3 cellular contexts compared by ENCODE assay signal in the genomic region with DNA sequence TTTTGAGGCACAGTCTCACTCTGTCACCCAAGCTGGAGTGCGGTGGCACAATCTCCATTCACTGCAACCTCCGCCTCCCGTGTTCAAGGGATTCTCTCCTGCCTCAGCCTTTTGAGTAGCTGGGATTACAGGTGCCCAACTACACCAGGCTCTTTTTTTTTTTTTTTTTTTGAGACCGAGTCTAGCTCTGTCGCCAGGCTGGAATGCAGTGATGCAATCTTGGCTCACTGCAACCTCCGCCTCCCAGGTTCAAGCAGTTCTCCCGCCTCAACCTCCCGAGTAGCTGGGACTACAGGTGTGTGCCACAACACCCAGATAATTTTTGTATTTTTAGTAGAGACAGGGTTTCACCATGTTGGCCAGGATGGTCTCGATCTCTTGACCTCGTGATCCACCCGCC.
TF ChIP-seq lines count a peak whose summit lies in the region.

No MANE protein-coding gene starts in this region.

TF ChIP-seq in IMR-90, 13 proteins besides CTCF, POLR2A, EP300 and RAD21:
- TF ChIP-seq CEBPB (IDR thresholded peaks at IDR 0.05; ENCODE audit: low read depth, low read length): 0 out of 2 replicates have a peak, but pooled peaks have one; percentile 46
TF ChIP-seq in IMR-90: peak in this region for 1; not testable (repeated sequence) for 12.

TF ChIP-seq in WTC11, 78 proteins besides CTCF, POLR2A, EP300 and RAD21:
- 0 out of 2 replicates have a peak, but pooled peaks have one; percentile 60 for TF ChIP-seq ATF3 (CRISPR knock-in tag; conservative IDR thresholded peaks at IDR 0.05)
- peak; percentile 71 for TF ChIP-seq GABPB1 (CRISPR knock-in tag; IDR thresholded peaks at IDR 0.05)

TF ChIP-seq in H1, 55 proteins besides CTCF, POLR2A, EP300 and RAD21:
- peak; percentile 66; the same call in 1 of the 2 replicates for TF ChIP-seq CEBPB (IDR thresholded peaks at IDR 0.05; ENCODE audit: low read depth, low read length)
